17 cellular contexts compared by ENCODE assay signal in genomic region chr12:54932038-54932437, GRCh38. TPM values are rescaled to one million over a fixed set of nuclear protein-coding genes. Genes with fewer than 3 reads are reported as not detected.
A peak's percentile ranks its signal among the peaks of the same experiment; 100 is the strongest.
DNase-seq lines count a peak whose midpoint lies in the region; ATAC-seq, FAIRE-seq and TF ChIP-seq lines count a peak whose summit lies in the region.
"Had no signal": no experiment of that assay in that cellular context is flagged by ENCODE, and none has a peak within 500 bp of the region (broad histone marks: within the 10 kb centered on the region; RNA-seq: fewer than 3 reads in every experiment).

No MANE protein-coding gene starts in this region.

- peak overlapping the region; percentile 24 for H3K27ac Mint-ChIP-seq in activated T-cell treated with anti-CD3 and anti-CD28 coated beads, Interleukin-2, amount 50 U/mL, for 24 hours
- peak overlapping the region; percentile 96 for H3K27ac Mint-ChIP-seq in activated T-helper 17 cell treated with anti-CD3 and anti-CD28 coated beads, Interleukin-2, amount 50 U/mL, for 72 hours
- peak overlapping the region; percentile 78 for H3K27ac Mint-ChIP-seq in glutamatergic neuron (ENCODE audit: unreplicated experiment)
- H3K27ac Mint-ChIP-seq: IgD-negative memory B cell had no signal

- no peak for FAIRE-seq in RCC 7860 (lab: Jason Lieb, UNC)
- FAIRE-seq: GM19239 had no signal

- DNase-seq in activated T-cell treated with anti-CD3 and anti-CD28 coated beads, Interleukin-2, amount 50 U/mL, for 24 hours = no peak
- no peak for DNase-seq in activated T-cell treated with anti-CD3 and anti-CD28 coated beads for 4 hours
- DNase-seq in OCI-M1 (lab: John Stamatoyannopoulos, UW) = peak; percentile 62
- DNase-seq in glutamatergic neuron = no peak
- no peak for DNase-seq in RCC 7860 (ENCODE audit: low spot score)
- no peak for DNase-seq in stimulated activated naive CD4-positive, alpha-beta T cell treated with Interleukin-2 at 50 U/mL for 16 hours (lab: John Stamatoyannopoulos, UW)
- DNase-seq: ACHN; CD8-positive, alpha-beta memory T cell; GF-D8; MV-4-11; NCI-H1417 treated with DMSO at 0.1 percent for 48 hours had no signal

- peaks cover 66% of the 10 kb centered on the region for H3K4me1 Mint-ChIP-seq in activated T-cell treated with anti-CD3 and anti-CD28 coated beads, Interleukin-2, amount 50 U/mL, for 24 hours (ENCODE audit: low read depth)
- H3K4me1 Mint-ChIP-seq in activated T-helper 17 cell treated with anti-CD3 and anti-CD28 coated beads, Interleukin-2, amount 50 U/mL, for 72 hours = peaks cover 48% of the 10 kb centered on the region
- H3K4me1 Mint-ChIP-seq in glutamatergic neuron (ENCODE audit: low read depth, unreplicated experiment) = peaks cover 11% of the 10 kb centered on the region

- H3K9me3 Mint-ChIP-seq in activated T-cell treated with anti-CD3 and anti-CD28 coated beads, Interleukin-2, amount 50 U/mL, for 24 hours = peaks cover 53% of the 10 kb centered on the region
- H3K9me3 Mint-ChIP-seq in activated T-helper 17 cell treated with anti-CD3 and anti-CD28 coated beads, Interleukin-2, amount 50 U/mL, for 72 hours = peaks cover 26% of the 10 kb centered on the region
- H3K9me3 Mint-ChIP-seq in glutamatergic neuron (ENCODE audit: unreplicated experiment) = no peaks in the 10 kb centered on the region

- no peaks in the 10 kb centered on the region for H3K27me3 Mint-ChIP-seq in activated T-cell treated with anti-CD3 and anti-CD28 coated beads, Interleukin-2, amount 50 U/mL, for 24 hours
- H3K27me3 Mint-ChIP-seq in activated T-helper 17 cell treated with anti-CD3 and anti-CD28 coated beads, Interleukin-2, amount 50 U/mL, for 72 hours = no peaks in the 10 kb centered on the region
- peaks cover 1% of the 10 kb centered on the region for H3K27me3 Mint-ChIP-seq in glutamatergic neuron (ENCODE audit: unreplicated experiment)
- H3K27me3 Mint-ChIP-seq: IgD-negative memory B cell had no signal

- no peak for TF ChIP-seq CTCF in glutamatergic neuron (IDR thresholded peaks at IDR 0.05; ENCODE audit: partially characterized antibody, unreplicated experiment)

- no peak overlapping the region for H3K4me3 Mint-ChIP-seq in activated T-cell treated with anti-CD3 and anti-CD28 coated beads, Interleukin-2, amount 50 U/mL, for 24 hours
- H3K4me3 Mint-ChIP-seq in activated T-helper 17 cell treated with anti-CD3 and anti-CD28 coated beads, Interleukin-2, amount 50 U/mL, for 72 hours = peak overlapping the region; percentile 1
- H3K4me3 Mint-ChIP-seq in glutamatergic neuron (ENCODE audit: unreplicated experiment) = no peak overlapping the region

- peaks cover 54% of the 10 kb centered on the region for H3K36me3 Mint-ChIP-seq in activated T-cell treated with anti-CD3 and anti-CD28 coated beads, Interleukin-2, amount 50 U/mL, for 24 hours (ENCODE audit: low read depth)
- peaks cover 11% of the 10 kb centered on the region for H3K36me3 Mint-ChIP-seq in activated T-helper 17 cell treated with anti-CD3 and anti-CD28 coated beads, Interleukin-2, amount 50 U/mL, for 72 hours (ENCODE audit: low read depth)
- peaks cover 14% of the 10 kb centered on the region for H3K36me3 Mint-ChIP-seq in glutamatergic neuron (ENCODE audit: unreplicated experiment)

- no peak for ATAC-seq in activated T-helper 17 cell treated with anti-CD3 and anti-CD28 coated beads, Interleukin-2, amount 50 U/mL, for 72 hours (replicated peaks)
- ATAC-seq in GM21737 (IDR thresholded peaks at IDR 0.05; ENCODE audit: unreplicated experiment) = no peak

RNA-seq across cellular contexts. Expression of gene TESPA1, which starts 52.5 kb away (rescaled TPM):
- 10 to 100 TPM; 51.1 to 91.7 TPM for total RNA-seq in activated T-helper 17 cell treated with anti-CD3 and anti-CD28 coated beads, Interleukin-2, amount 50 U/mL, for 72 hours
- total RNA-seq in glutamatergic neuron (ENCODE audit: unreplicated experiment) = not detected
- total RNA-seq: HT-29, NCI-H460 had no signal

Comparison
In these comparisons a context has a peak if more than half of its experiments do, and no peak if none do; other contexts are left out.
1. H3K27ac Mint-ChIP-seq: peak in every context shown above with its lines; median percentile 96 in activated T-helper 17 cell treated with anti-CD3 and anti-CD28 coated beads, Interleukin-2, amount 50 U/mL, for 72 hours; 78 in glutamatergic neuron; 24 in activated T-cell treated with anti-CD3 and anti-CD28 coated beads, Interleukin-2, amount 50 U/mL, for 24 hours.
2. RNA of gene TESPA1, which starts 52.5 kb away (total RNA-seq): 51.1 to 91.7 TPM in activated T-helper 17 cell treated with anti-CD3 and anti-CD28 coated beads, Interleukin-2, amount 50 U/mL, for 72 hours; not detected in glutamatergic neuron (single experiment); every median in the first group is over 10 times any median in the second.